2 cellular contexts compared by ENCODE assay signal in the genomic region with DNA sequence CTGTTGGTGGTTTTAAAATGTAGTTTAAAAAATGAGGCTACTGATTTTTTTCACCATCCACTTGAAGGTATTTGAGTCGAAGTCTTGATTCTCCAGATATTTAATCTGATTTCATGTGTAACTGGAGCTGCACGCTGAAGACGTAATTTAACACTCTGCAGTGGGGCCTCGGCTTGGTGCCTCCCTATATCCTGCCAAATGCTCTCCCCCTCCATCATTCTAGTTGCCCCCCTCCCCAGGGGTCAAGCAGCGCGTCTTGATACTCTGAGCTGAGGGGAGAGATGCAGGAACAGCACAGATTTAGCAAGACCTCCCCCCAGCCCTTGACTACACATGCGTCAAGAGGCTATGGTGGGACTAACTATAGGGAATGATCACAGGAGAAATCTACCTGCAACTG.
TF ChIP-seq lines count a peak whose summit lies in the region.

No MANE protein-coding gene starts in this region.

TF ChIP-seq in GM23338, 12 proteins besides CTCF, POLR2A, EP300 and RAD21 (continues in another document):
- TF ChIP-seq ZNF114 (CRISPR knock-in tag; IDR thresholded peaks at IDR 0.05) (no peak), REST (IDR thresholded peaks at IDR 0.05; ENCODE audit: unreplicated experiment) (no peak), JUNB (IDR thresholded peaks at IDR 0.05; ENCODE audit: unreplicated experiment) (no peak), CREB1 (CRISPR knock-in tag; IDR thresholded peaks at IDR 0.05; ENCODE audit: low read depth) (no peak), NANOG (IDR thresholded peaks at IDR 0.05; ENCODE audit: borderline replicate concordance) (no peak), ZNF462 (CRISPR knock-in tag; IDR thresholded peaks at IDR 0.05) (no peak), EZH2phosphoT487 (IDR thresholded peaks at IDR 0.05; ENCODE audit: unreplicated experiment) (no peak), STAT1 (IDR thresholded peaks at IDR 0.05; ENCODE audit: unreplicated experiment) (no peak), POLR2AphosphoS5 (IDR thresholded peaks at IDR 0.05; ENCODE audit: low read depth) (no peak)
- TF ChIP-seq, protein P1, sequence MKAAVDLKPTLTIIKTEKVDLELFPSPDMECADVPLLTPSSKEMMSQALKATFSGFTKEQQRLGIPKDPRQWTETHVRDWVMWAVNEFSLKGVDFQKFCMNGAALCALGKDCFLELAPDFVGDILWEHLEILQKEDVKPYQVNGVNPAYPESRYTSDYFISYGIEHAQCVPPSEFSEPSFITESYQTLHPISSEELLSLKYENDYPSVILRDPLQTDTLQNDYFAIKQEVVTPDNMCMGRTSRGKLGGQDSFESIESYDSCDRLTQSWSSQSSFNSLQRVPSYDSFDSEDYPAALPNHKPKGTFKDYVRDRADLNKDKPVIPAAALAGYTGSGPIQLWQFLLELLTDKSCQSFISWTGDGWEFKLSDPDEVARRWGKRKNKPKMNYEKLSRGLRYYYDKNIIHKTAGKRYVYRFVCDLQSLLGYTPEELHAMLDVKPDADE (IDR thresholded peaks at IDR 0.05), result no peak

TF ChIP-seq in H1, 55 proteins besides CTCF, POLR2A, EP300 and RAD21:
- TF ChIP-seq SRF (IDR thresholded peaks at IDR 0.05; ENCODE audit: low read depth, low read length) (no peak), CTBP2 (IDR thresholded peaks at IDR 0.05; ENCODE audit: borderline replicate concordance, insufficient read depth, insufficient read length, low read length) (no peak), POU5F1 (IDR thresholded peaks at IDR 0.05; ENCODE audit: low read depth, low read length) (no peak), RBBP5 (IDR thresholded peaks at IDR 0.05; ENCODE audit: borderline replicate concordance, low read depth, low read length) (no peak), SIN3A (conservative IDR thresholded peaks at IDR 0.05 in 1 of 2, IDR thresholded peaks at IDR 0.05 in 1 of 2; ENCODE audit: low read depth in 1 of 2, low read length in 2 of 2) (no peak), GABPA (IDR thresholded peaks at IDR 0.05; ENCODE audit: borderline replicate concordance, insufficient read depth, low read length) (no peak), YY1 (IDR thresholded peaks at IDR 0.05; ENCODE audit: low read depth, low read length) (no peak), ZNF274 (IDR thresholded peaks at IDR 0.05; ENCODE audit: borderline replicate concordance, extremely low read depth, low read length) (no peak), EGR1 (IDR thresholded peaks at IDR 0.05; ENCODE audit: borderline replicate concordance, low read depth, low read length) (no peak)
TF ChIP-seq in H1: peak in this region for 0.
